Comparison of ENCODE assay signal across 15 cellular contexts in genomic region chr9:16485155-16485554, GRCh38.
DNase-seq lines count a peak whose midpoint lies in the region; ATAC-seq and TF ChIP-seq lines count a peak whose summit lies in the region.
"Had no signal": no experiment of that assay in that cellular context is flagged by ENCODE, and none has a peak within 500 bp of the region (broad histone marks: within the 10 kb centered on the region; RNA-seq: fewer than 3 reads in every experiment).

No MANE protein-coding gene starts in this region.

- H3K27me3 ChIP-seq in GM23248 (replicated peaks; ENCODE audit: insufficient read depth) (no peaks in the 10 kb centered on the region), hepatocyte (no peaks in the 10 kb centered on the region), sigmoid colon (no peaks in the 10 kb centered on the region)

- H3K4me1 ChIP-seq in GM23248 (ENCODE audit: insufficient read depth) (0 out of 2 replicates have a peak, but pooled peaks cover 9% of the 10 kb centered on the region), hepatocyte (ENCODE audit: insufficient read depth) (peaks cover 12% of the 10 kb centered on the region), sigmoid colon (peaks cover 0 to 61% (median 49%) of the 10 kb centered on the region in 4 donors)

- no peak overlapping the region for H3K4me3 ChIP-seq in GM23248
- no peak overlapping the region for H3K4me3 ChIP-seq in hepatocyte
- no peak overlapping the region for H3K4me3 ChIP-seq in sigmoid colon

- no peaks in the 10 kb centered on the region for H3F3A ChIP-seq in GM23248 (ENCODE audit: insufficient read depth)

- H3K9me3 ChIP-seq in GM23248 (ENCODE audit: low read depth) = no peaks in the 10 kb centered on the region
- no peaks in the 10 kb centered on the region for H3K9me3 ChIP-seq in hepatocyte (ENCODE audit: low read depth)
- H3K9me3 ChIP-seq in sigmoid colon = no peaks in the 10 kb centered on the region

- H4K20me1 ChIP-seq in GM23248 (ENCODE audit: insufficient read depth) = no peaks in the 10 kb centered on the region
- H4K20me1 ChIP-seq in hepatocyte (ENCODE audit: insufficient read depth, poor library complexity, severe bottlenecking) = no peaks in the 10 kb centered on the region

- H3K36me3 ChIP-seq in GM23248 (ENCODE audit: low read depth) = no peaks in the 10 kb centered on the region
- no peaks in the 10 kb centered on the region for H3K36me3 ChIP-seq in hepatocyte (replicated peaks; ENCODE audit: insufficient read depth, low read depth)
- no peaks in the 10 kb centered on the region for H3K36me3 ChIP-seq in sigmoid colon

- no peak overlapping the region for H2AFZ ChIP-seq in GM23248
- H2AFZ ChIP-seq in hepatocyte = no peak overlapping the region

- no peak overlapping the region for H3K4me2 ChIP-seq in GM23248 (ENCODE audit: unreplicated experiment)
- peak overlapping the region; percentile 8 for H3K4me2 ChIP-seq in hepatocyte

- no peak for ATAC-seq in HG03045 (IDR thresholded peaks at IDR 0.05; ENCODE audit: unreplicated experiment)

- DNase-seq in GM23248 = peak; percentile 10
- peak; percentile 82 for DNase-seq in amniotic epithelial cell (ENCODE audit: low read depth)
- no peak for DNase-seq in hepatocyte (ENCODE audit: low spot score)
- DNase-seq in sigmoid colon = no peak
- DNase-seq in activated gamma-delta T cell treated with Interleukin-2 at 50 U/mL for 16 hours = no peak
- no peak for DNase-seq in activated CD4-positive, alpha-beta T cell treated with anti-CD3 and anti-CD28 coated beads, Interleukin-2, amount 50 U/mL, for 4 hours
- DNase-seq: AML-193, DMS79 treated with DMSO at 0.1 percent for 48 hours, GDM1, NCI-H1048, NCI-H1694, NCI-H345, NCI-H526 treated with DMSO at 0.1 percent for 48 hours, RPMI8226 had no signal

- in situ Hi-C loops in GM23248 (cut with MboI) = no loop called here

- TF ChIP-seq CTCF in hepatocyte (IDR thresholded peaks at IDR 0.05; ENCODE audit: poor library complexity) (no peak), sigmoid colon (IDR thresholded peaks at IDR 0.05) (no peak)

- H3K27ac ChIP-seq in GM23248 (no peak overlapping the region), hepatocyte (peak overlapping the region; percentile 25), sigmoid colon (peak overlapping the region in 3 of 4 donors; percentile 70 to 73 (median 72))

- no peaks in the 10 kb centered on the region for H3K9me2 ChIP-seq in GM23248 (ENCODE audit: insufficient read depth)
- no peaks in the 10 kb centered on the region for H3K9me2 ChIP-seq in hepatocyte (replicated peaks; ENCODE audit: insufficient read depth)

- intact Hi-C loops in sigmoid colon (cut with DNase I) = no loop called here

- WGBS in GM23248 (ENCODE audit: low coverage in 1 of 2, low lambda C conversion rate in 2 of 2, missing lambda C conversion rate in 2 of 2), 2 experiments = 99 to 100% methylated on average over 3 of the region's 3 CpGs
- 88% methylated on average over 3 of the region's 3 CpGs for WGBS in hepatocyte (ENCODE audit: low lambda C conversion rate, missing lambda C conversion rate)
- WGBS in sigmoid colon, 2 donors = 91% methylated on average over 3 of the region's 3 CpGs

- no peak for TF ChIP-seq POLR2A in sigmoid colon (IDR thresholded peaks at IDR 0.05)

- TF ChIP-seq EP300 in sigmoid colon (IDR thresholded peaks at IDR 0.05) = no peak

- H3K9ac ChIP-seq in GM23248 = no peak overlapping the region

- H3K79me2 ChIP-seq in GM23248 (ENCODE audit: insufficient read depth) = peaks cover 25% of the 10 kb centered on the region; the same call in 1 of the 2 replicates
- H3K79me2 ChIP-seq in hepatocyte = no peaks in the 10 kb centered on the region

Comparison
In these comparisons a context has a peak if more than half of its experiments do, and no peak if none do; other contexts are left out.
1. DNase-seq: peak in GM23248 (single experiment) and amniotic epithelial cell (single experiment); none in hepatocyte (single experiment), sigmoid colon (single experiment), activated gamma-delta T cell treated with Interleukin-2 at 50 U/mL for 16 hours (single experiment) and activated CD4-positive, alpha-beta T cell treated with anti-CD3 and anti-CD28 coated beads, Interleukin-2, amount 50 U/mL, for 4 hours (0 of 2).